In genomic region chr1:111213412-111213811, GRCh38 we compare ENCODE assay signal across 14 cellular contexts. TPM values are rescaled to one million over a fixed set of nuclear protein-coding genes. Genes with fewer than 3 reads are reported as not detected.
DNase-seq lines count a peak whose midpoint lies in the region; ATAC-seq, FAIRE-seq and TF ChIP-seq lines count a peak whose summit lies in the region.
"Had no signal": no experiment of that assay in that cellular context is flagged by ENCODE, and none has a peak within 500 bp of the region (broad histone marks: within the 10 kb centered on the region; RNA-seq: fewer than 3 reads in every experiment).

No MANE protein-coding gene starts in this region.

- no peak for DNase-seq in T-helper 1 cell
- peak; percentile 23 for DNase-seq in NB4 (ENCODE audit: low read depth)
- no peak for DNase-seq in GM12878 (ENCODE audit: low read depth, low spot score)
- DNase-seq in small intestine, result peak; percentile 53
- no peak for DNase-seq in activated gamma-delta T cell (lab: John Stamatoyannopoulos, UW)
- DNase-seq: heart left ventricle, left colon, NCI-H2171 treated with DMSO at 0.1 percent for 48 hours, transverse colon had no signal

- no peaks in the 10 kb centered on the region for H3K27me3 Mint-ChIP-seq in T-helper 1 cell treated with Interleukin-12 subunit alpha and Interleukin-12 subunit beta and Interleukin-4 antibody, amounts not matched to agents 30 μg/mL and 1 μg/mL, for 36 hours (ENCODE audit: low read depth)

- TF ChIP-seq EP300 in GM12878 (IDR thresholded peaks at IDR 0.05; ENCODE audit: borderline replicate concordance in 1 of 2, control insufficient read depth in 1 of 2, low read depth in 2 of 2, low read length in 2 of 2), result no peak

- H3K36me3 ChIP-seq in GM12878 (ENCODE audit: control insufficient read depth in 2 of 2, insufficient read depth in 2 of 2, low read length in 1 of 2) (no peaks in the 10 kb centered on the region), small intestine (ENCODE audit: control insufficient read depth in 2 of 2, insufficient read depth in 2 of 2, low read length in 2 of 2) (no peaks in the 10 kb centered on the region)
- H3K36me3 ChIP-seq: heart left ventricle, transverse colon had no signal

- no peak overlapping the region for H2AFZ ChIP-seq in GM12878 (ENCODE audit: control insufficient read depth, low read depth, low read length)

- H3K36me3 Mint-ChIP-seq in T-helper 1 cell treated with Interleukin-12 subunit alpha and Interleukin-12 subunit beta and Interleukin-4 antibody, amounts not matched to agents 30 μg/mL and 1 μg/mL, for 36 hours (ENCODE audit: low read depth), result peaks cover 2% of the 10 kb centered on the region

- peaks cover 68% of the 10 kb centered on the region for H3K4me1 Mint-ChIP-seq in T-helper 1 cell treated with Interleukin-12 subunit alpha and Interleukin-12 subunit beta and Interleukin-4 antibody, amounts not matched to agents 30 μg/mL and 1 μg/mL, for 36 hours (ENCODE audit: low read depth)

- H3K4me2 ChIP-seq in GM12878 (ENCODE audit: control insufficient read depth, insufficient read depth), result peak overlapping the region; percentile 68

- BruUV-seq in GM12878 (replicated peaks; lab: Mats Ljungman, UMichigan), result no TSS peak

- H3K27me3 ChIP-seq in GM12878 (replicated peaks in 1 of 2; ENCODE audit: control insufficient read depth in 2 of 2, insufficient read depth in 2 of 2, low read length in 1 of 2) (no peaks in the 10 kb centered on the region), small intestine (ENCODE audit: control insufficient read depth in 2 of 2, insufficient read depth in 2 of 2, low read length in 2 of 2) (no peaks in the 10 kb centered on the region)
- H3K27me3 ChIP-seq: transverse colon had no signal

- H3K4me3 Mint-ChIP-seq in T-helper 1 cell treated with Interleukin-12 subunit alpha and Interleukin-12 subunit beta and Interleukin-4 antibody, amounts not matched to agents 30 μg/mL and 1 μg/mL, for 36 hours, result peak overlapping the region; percentile 56

- H4K20me1 ChIP-seq in GM12878 (ENCODE audit: control insufficient read depth, insufficient read depth), result no peaks in the 10 kb centered on the region

- FAIRE-seq in GM12878 (lab: Jason Lieb, UNC), result no peak
- FAIRE-seq in small intestine (lab: Jason Lieb, UNC), result no peak
- FAIRE-seq: A204.1, bronchial epithelial cell had no signal

- TF ChIP-seq POLR2A in NB4 (IDR thresholded peaks at IDR 0.05; ENCODE audit: extremely low read depth, insufficient read length) (no peak), GM12878 (IDR thresholded peaks at IDR 0.05; ENCODE audit: low read depth, low read length) (no peak)

- H3K4me3 ChIP-seq in NB4 (ENCODE audit: low read depth, low read length) (no peak overlapping the region), GM12878 (no peak overlapping the region), small intestine (ENCODE audit: low read depth in 1 of 2, low read length in 2 of 2) (no peak overlapping the region)
- H3K4me3 ChIP-seq: heart left ventricle, transverse colon had no signal

- RAD21 ChIA-PET in GM12878 (lab: Charles Lee; ENCODE audit: unreplicated experiment), result interaction anchor here (1.0 to 9.9 kb wide), 6 partner anchors 10 to 341 kb away, joined by 3 to 542 read pairs (median 22); partner anchors contain the start of genes CD53, CEPT1, DENND2D and DRAM2

- H3K9me3 ChIP-seq in GM12878 (replicated peaks; ENCODE audit: control insufficient read depth, insufficient read depth, low read length), result no peaks in the 10 kb centered on the region
- no peaks in the 10 kb centered on the region for H3K9me3 ChIP-seq in small intestine (ENCODE audit: control insufficient read depth, low read depth)
- H3K9me3 ChIP-seq: heart left ventricle, transverse colon had no signal

- peaks cover 13% of the 10 kb centered on the region for H3K79me2 ChIP-seq in GM12878 (ENCODE audit: control insufficient read depth, insufficient read depth, low read length)

- intact Hi-C loops in GM12878 (cut with micrococcal nuclease; ENCODE audit: unreplicated experiment), result no loop called here

- no peak for TF ChIP-seq RAD21 in GM12878 (IDR thresholded peaks at IDR 0.05; ENCODE audit: insufficient read depth, low read depth, low read length)

- peaks cover 53% of the 10 kb centered on the region for H3K4me1 ChIP-seq in GM12878 (ENCODE audit: control insufficient read depth, insufficient read depth, low read length)
- H3K4me1 ChIP-seq in small intestine (ENCODE audit: control insufficient read depth in 2 of 2, insufficient read depth in 1 of 2, low read depth in 1 of 2, low read length in 1 of 2), result peaks cover 0 to 2% of the 10 kb centered on the region in 2 donors
- H3K4me1 ChIP-seq: transverse colon had no signal

- peak overlapping the region; percentile 88; the same call in 1 of the 2 replicates for H3K9ac ChIP-seq in GM12878 (ENCODE audit: control insufficient read depth, insufficient read depth, low read length)

- over 99% methylated on average over 6 of the region's 6 CpGs for WGBS in GM12878 (ENCODE audit: insufficient coverage, insufficient replicate concordance, low lambda C conversion rate, missing lambda C conversion rate)
- WGBS in small intestine, 3 donors, result 75 to 80% (median 78%) methylated on average over 6 of the region's 6 CpGs

- POLR2A ChIA-PET in GM12878 (lab: Charles Lee), result interaction anchor here (1.4 to 8.8 kb wide), 3 partner anchors 9 to 74 kb away, joined by 5 to 371 read pairs (median 27); partner anchors contain the start of genes CEPT1, DENND2D and DRAM2

- in situ Hi-C loops in GM12878 (cut with MboI), result no loop called here

- SMC1A ChIA-PET in GM12878 (lab: Charles Lee; ENCODE audit: uncharacterized antibody, unreplicated experiment), result interaction anchor here (2.5 to 12.4 kb wide), 5 partner anchors 9 to 72 kb away, joined by 15 to 284 read pairs (median 105); partner anchors contain the start of genes CEPT1, DENND2D and DRAM2

- peak overlapping the region; percentile 89 for H3K27ac Mint-ChIP-seq in T-helper 1 cell treated with Interleukin-12 subunit alpha and Interleukin-12 subunit beta and Interleukin-4 antibody, amounts not matched to agents 30 μg/mL and 1 μg/mL, for 36 hours

- TF ChIP-seq CTCF in NB4 (IDR thresholded peaks at IDR 0.05; ENCODE audit: low read depth, low read length) (no peak), GM12878 (IDR thresholded peaks at IDR 0.05 in 2 of 3, conservative IDR thresholded peaks at IDR 0.05 in 1 of 3; ENCODE audit: control insufficient read depth in 2 of 3, extremely low read depth in 1 of 3, insufficient read depth in 1 of 3, low read depth in 3 of 3, low read length in 3 of 3) (no peak)

- CTCF ChIA-PET in GM12878 (lab: Yijun Ruan, JAX), result interaction anchor here (3.0 to 8.9 kb wide), 2 partner anchors 16 to 182 kb away, joined by 13 to 239 read pairs; partner anchors contain the start of gene DENND2D

- H3K27ac ChIP-seq in GM12878 (ENCODE audit: control insufficient read depth, insufficient read depth) (peak overlapping the region; percentile 100), small intestine (ENCODE audit: low read depth in 1 of 2, low read length in 1 of 2) (no peak overlapping the region)

- ATAC-seq in GM12878, result no peak
- no peak for ATAC-seq in GM21717 (IDR thresholded peaks at IDR 0.05; ENCODE audit: unreplicated experiment)
- ATAC-seq in GM21528 (IDR thresholded peaks at IDR 0.05; ENCODE audit: low FRiP score, unreplicated experiment), result no peak
- ATAC-seq: heart left ventricle, left colon had no signal

- H3K9me3 Mint-ChIP-seq in T-helper 1 cell treated with Interleukin-12 subunit alpha and Interleukin-12 subunit beta and Interleukin-4 antibody, amounts not matched to agents 30 μg/mL and 1 μg/mL, for 36 hours, result peaks cover 4% of the 10 kb centered on the region

TF ChIP-seq in GM12878, 131 proteins besides CTCF, POLR2A, EP300 and RAD21 (continues in another document):
- TF ChIP-seq ZSCAN29 (IDR thresholded peaks at IDR 0.05) (no peak), HDAC6 (IDR thresholded peaks at IDR 0.05; ENCODE audit: unreplicated experiment) (no peak)

RNA-seq across cellular contexts. Expression of gene DENND2D, which starts 13.0 kb away (rescaled TPM):
- 483 and 497 TPM in 2 replicates for total RNA-seq in GM12878 (2013; cell fraction: nucleolus; rRNA removed)
- total RNA-seq in GM12878 (2014; rRNA removed) (164 and 170 TPM in 2 replicates), GM12878 (2014; rRNA removed; fragmentation: Illumina TruSeq; extraction: Trizol) (187 and 196 TPM in 2 replicates), GM12878 (2021) (164 and 166 TPM in 2 replicates)
- 73.7 TPM for polyA plus RNA-seq in GM12878 (2011; ENCODE audit: low read depth)
- polyA plus RNA-seq in GM12878 (2011; rRNA removed) (299 and 375 TPM in 2 replicates), GM12878 (2014; fragmentation: Illumina TruSeq; extraction: Trizol) (193 and 221 TPM in 2 replicates), GM12878 (2014; fragmentation: Nextera tagmentation; extraction: Ambion mirVana) (100 to 1,000 TPM; 149 to 200 TPM), GM12878 (2014; rRNA removed) (149 and 157 TPM in 2 replicates), GM12878 (2016; fragmentation: Nextera tagmentation; extraction: Ambion mirVana) (100 to 1,000 TPM; 162 to 179 TPM), small intestine (10 to 100 TPM; 31.3 to 54.6 (median 36.7) TPM)
- polyA plus RNA-seq in GM12878 (2011; cell fraction: cytosol; rRNA removed), result 278 and 313 TPM in 2 replicates
- polyA plus RNA-seq in GM12878 (2011; cell fraction: nucleus; rRNA removed), result 458 and 613 TPM in 2 replicates
- 75.3 and 147 TPM in 2 replicates for polyA plus RNA-seq in GM12878 (2012)
- polyA minus RNA-seq in GM12878 (2011; rRNA and poly(A)+ RNA removed), result 404 and 526 TPM in 2 replicates
- polyA minus RNA-seq in GM12878 (2011; cell fraction: cytosol; rRNA and poly(A)+ RNA removed), result 128 and 168 TPM in 2 replicates
- polyA minus RNA-seq in GM12878 (2011; cell fraction: nucleus; rRNA and poly(A)+ RNA removed), result 708 and 882 TPM in 2 replicates

RNA-seq across cellular contexts. Expression of gene CHI3L2, which starts 14.1 kb away (rescaled TPM):
- 87.3 and 102 TPM in 2 replicates for total RNA-seq in GM12878 (2013; cell fraction: nucleolus; rRNA removed)
- 92.1 and 115 TPM in 2 replicates for total RNA-seq in GM12878 (2014; rRNA removed)
- 88.8 and 105 TPM in 2 replicates for total RNA-seq in GM12878 (2014; rRNA removed; fragmentation: Illumina TruSeq; extraction: Trizol)
- 72.1 and 95.0 TPM in 2 replicates for total RNA-seq in GM12878 (2021)
- 120 TPM for polyA plus RNA-seq in GM12878 (2011; ENCODE audit: low read depth)
- 508 and 715 TPM in 2 replicates for polyA plus RNA-seq in GM12878 (2011; rRNA removed)
- polyA plus RNA-seq in GM12878 (2011; cell fraction: cytosol; rRNA removed), result 197 and 261 TPM in 2 replicates
- 117 and 171 TPM in 2 replicates for polyA plus RNA-seq in GM12878 (2011; cell fraction: nucleus; rRNA removed)
- 69.1 and 111 TPM in 2 replicates for polyA plus RNA-seq in GM12878 (2012)
- 124 and 170 TPM in 2 replicates for polyA plus RNA-seq in GM12878 (2014; fragmentation: Illumina TruSeq; extraction: Trizol)
- polyA plus RNA-seq in GM12878 (2014; fragmentation: Nextera tagmentation; extraction: Ambion mirVana), result 100 to 1,000 TPM; 151 to 216 TPM
- 73.5 and 105 TPM in 2 replicates for polyA plus RNA-seq in GM12878 (2014; rRNA removed)
- 10 to 100 TPM; 37.1 to 39.3 TPM for polyA plus RNA-seq in GM12878 (2016; fragmentation: Nextera tagmentation; extraction: Ambion mirVana)
- polyA minus RNA-seq in GM12878 (2011; rRNA and poly(A)+ RNA removed), result 176 and 187 TPM in 2 replicates
- 36.6 and 47.4 TPM in 2 replicates for polyA minus RNA-seq in GM12878 (2011; cell fraction: cytosol; rRNA and poly(A)+ RNA removed)
- 123 and 150 TPM in 2 replicates for polyA minus RNA-seq in GM12878 (2011; cell fraction: nucleus; rRNA and poly(A)+ RNA removed)
- polyA plus RNA-seq in small intestine, result 1 to 10 TPM; 1.1 to 4.7 (median 1.9) TPM
- total RNA-seq: bronchial epithelial cell had no signal

Comparison
In these comparisons a context has a peak if more than half of its experiments do, and no peak if none do; other contexts are left out.
1. DNase-seq: peak in NB4 (single experiment) and small intestine (single experiment); none in T-helper 1 cell (0 of 5), GM12878 (single experiment) and activated gamma-delta T cell (single experiment).
2. RNA of gene CHI3L2, which starts 14.1 kb away (polyA plus RNA-seq): 37.1 to 715 TPM in GM12878; 1.1 to 4.7 TPM in small intestine; every median in the first group is over 4 times any median in the second.